In genomic region chr3:140050977-140051957, GRCh38 we compare ENCODE assay signal across 9 cellular contexts.
DNase-seq lines count a peak whose midpoint lies in the region; TF ChIP-seq lines count a peak whose summit lies in the region.
"Had no signal": no experiment of that assay in that cellular context is flagged by ENCODE, and none has a peak within 500 bp of the region (broad histone marks: within the 10 kb centered on the region; RNA-seq: fewer than 3 reads in every experiment).

No MANE protein-coding gene starts in this region.

- H3K4me1 Mint-ChIP-seq in H9: peaks cover 4 to 5% of the 10 kb centered on the region in 2 experiments; a peak in 1 of 4 replicates
- H3K4me1 Mint-ChIP-seq in activated T-helper 1 cell treated with anti-CD3 and anti-CD28 coated beads, Interleukin-12 subunit alpha, Interleukin-12 subunit beta, Interleukin-2, Interleukin-4 antibody, amounts not matched to agents 30 ng/mL and 10 ng/mL and 1 ng/mL, durations not matched to agents 14 hours and 24 hours and 36 hours (ENCODE audit: low read depth): no peaks in the 10 kb centered on the region
- no peaks in the 10 kb centered on the region for H3K4me1 Mint-ChIP-seq in activated T-cell treated with anti-CD3 and anti-CD28 coated beads, Interleukin-2, amount 50 U/mL, for 24 hours (ENCODE audit: low read depth)

- no peaks in the 10 kb centered on the region for H3K79me2 ChIP-seq in H9 (ENCODE audit: insufficient read depth, low read length)

- H4K20me1 ChIP-seq in H9 (ENCODE audit: control insufficient read depth, insufficient read depth, insufficient read length): no peaks in the 10 kb centered on the region

- no peak overlapping the region for H3K27ac ChIP-seq in H9 (ENCODE audit: insufficient read length, low read depth, low read length)

- H2BK15ac ChIP-seq in H9 (ENCODE audit: low read depth, low read length): no peak overlapping the region

- H3K9me3 ChIP-seq in H9 (ENCODE audit: control insufficient read depth, low read depth, low read length): no peaks in the 10 kb centered on the region

- DNase-seq in AG09309 (ENCODE audit: low read depth) (no peak), H9 (peak; percentile 40), RPMI7951 (ENCODE audit: low read depth) (peak; percentile 12), iPS DF 19.7 (ENCODE audit: low read depth, low spot score) (peak; percentile 2), NCI-H345 treated with DMSO at 0.1 percent for 48 hours (lab: John Stamatoyannopoulos, UW; ENCODE audit: unreplicated experiment) (no peak), 8988T (no peak)
- DNase-seq in activated T-helper 1 cell treated with anti-CD3 and anti-CD28 coated beads, Interleukin-12 subunit alpha, Interleukin-12 subunit beta, Interleukin-2, Interleukin-4 antibody, amounts not matched to agents 30 ng/mL and 10 ng/mL and 1 ng/mL, durations not matched to agents 14 hours and 24 hours and 36 hours (ENCODE audit: low spot score): no peak
- DNase-seq in activated T-cell treated with anti-CD3 and anti-CD28 coated beads, Interleukin-2, amount 50 U/mL, for 24 hours: no peak
- DNase-seq: activated CD8-positive, alpha-beta memory T cell treated with anti-CD3 and anti-CD28 coated beads, Interleukin-2, amount 50 U/mL, for 4 hours had no signal

- H3K56ac ChIP-seq in H9 (ENCODE audit: insufficient read length, low read depth, low read length): no peak overlapping the region

- no peaks in the 10 kb centered on the region for H3K23me2 ChIP-seq in H9 (ENCODE audit: insufficient read length, low read depth, low read length, poor library complexity, severe bottlenecking)

- no peak overlapping the region for H2BK5ac ChIP-seq in H9 (ENCODE audit: insufficient read length, low read length)

- no peak overlapping the region for H3K4ac ChIP-seq in H9 (ENCODE audit: low read depth, low read length)

- no peak overlapping the region for H4K5ac ChIP-seq in H9 (ENCODE audit: insufficient read length, low read depth, low read length)

- no peak overlapping the region for H3K18ac ChIP-seq in H9 (ENCODE audit: insufficient read length, low read depth, low read length)

- H3K4me2 ChIP-seq in H9 (ENCODE audit: insufficient read depth, insufficient read length, low read length): no peak overlapping the region

- no CpG with 5 or more reads among the region's 12 CpGs for WGBS in H9 (ENCODE audit: extremely low coverage, insufficient read length, low lambda C conversion rate)

- H3K9me3 Mint-ChIP-seq in H9: no peaks in the 10 kb centered on the region
- H3K9me3 Mint-ChIP-seq in activated T-helper 1 cell treated with anti-CD3 and anti-CD28 coated beads, Interleukin-12 subunit alpha, Interleukin-12 subunit beta, Interleukin-2, Interleukin-4 antibody, amounts not matched to agents 30 ng/mL and 10 ng/mL and 1 ng/mL, durations not matched to agents 14 hours and 24 hours and 36 hours: no peaks in the 10 kb centered on the region
- H3K9me3 Mint-ChIP-seq in activated T-cell treated with anti-CD3 and anti-CD28 coated beads, Interleukin-2, amount 50 U/mL, for 24 hours: no peaks in the 10 kb centered on the region

- no peak overlapping the region for H3K14ac ChIP-seq in H9 (ENCODE audit: insufficient read depth, low read length)

- H2BK20ac ChIP-seq in H9 (ENCODE audit: low read depth, low read length, poor library complexity, severe bottlenecking): no peak overlapping the region

- H3K4me3 Mint-ChIP-seq in H9: no peak overlapping the region
- no peak overlapping the region for H3K4me3 Mint-ChIP-seq in activated T-helper 1 cell treated with anti-CD3 and anti-CD28 coated beads, Interleukin-12 subunit alpha, Interleukin-12 subunit beta, Interleukin-2, Interleukin-4 antibody, amounts not matched to agents 30 ng/mL and 10 ng/mL and 1 ng/mL, durations not matched to agents 14 hours and 24 hours and 36 hours
- H3K4me3 Mint-ChIP-seq in activated T-cell treated with anti-CD3 and anti-CD28 coated beads, Interleukin-2, amount 50 U/mL, for 24 hours: no peak overlapping the region

- intact Hi-C loops in activated T-helper 1 cell treated with anti-CD3 and anti-CD28 coated beads, Interleukin-12 subunit alpha, Interleukin-12 subunit beta, Interleukin-2, Interleukin-4 antibody, amounts not matched to agents 30 ng/mL and 10 ng/mL and 1 ng/mL, durations not matched to agents 14 hours and 24 hours and 36 hours (cut with micrococcal nuclease): no loop called here

- TF ChIP-seq CTCF in AG09309 (IDR thresholded peaks at IDR 0.05; ENCODE audit: control insufficient read depth, insufficient read depth, low read depth, low read length, missing control alignments) (peak; percentile 27), H9 (conservative IDR thresholded peaks at IDR 0.05) (peak; percentile 56)

- H2AK5ac ChIP-seq in H9 (ENCODE audit: insufficient read length, low read length): no peak overlapping the region

- no peak overlapping the region for H4K8ac ChIP-seq in H9 (replicated peaks; ENCODE audit: insufficient read length, low read depth, low read length)

- no peak overlapping the region for H3K27ac Mint-ChIP-seq in H9
- H3K27ac Mint-ChIP-seq in activated T-helper 1 cell treated with anti-CD3 and anti-CD28 coated beads, Interleukin-12 subunit alpha, Interleukin-12 subunit beta, Interleukin-2, Interleukin-4 antibody, amounts not matched to agents 30 ng/mL and 10 ng/mL and 1 ng/mL, durations not matched to agents 14 hours and 24 hours and 36 hours: no peak overlapping the region
- H3K27ac Mint-ChIP-seq in activated T-cell treated with anti-CD3 and anti-CD28 coated beads, Interleukin-2, amount 50 U/mL, for 24 hours: no peak overlapping the region

- no peak overlapping the region for H3K9ac ChIP-seq in H9 (ENCODE audit: extremely low read depth, insufficient read length, low read length)

- H3K23ac ChIP-seq in H9 (ENCODE audit: insufficient read length, low read depth, low read length): no peak overlapping the region

- peaks cover 1% of the 10 kb centered on the region; the same call in 1 of the 2 replicates for H3K27me3 Mint-ChIP-seq in H9 (ENCODE audit: low read depth)
- H3K27me3 Mint-ChIP-seq in activated T-helper 1 cell treated with anti-CD3 and anti-CD28 coated beads, Interleukin-12 subunit alpha, Interleukin-12 subunit beta, Interleukin-2, Interleukin-4 antibody, amounts not matched to agents 30 ng/mL and 10 ng/mL and 1 ng/mL, durations not matched to agents 14 hours and 24 hours and 36 hours (ENCODE audit: insufficient read depth): no peaks in the 10 kb centered on the region
- peaks cover 8% of the 10 kb centered on the region for H3K27me3 Mint-ChIP-seq in activated T-cell treated with anti-CD3 and anti-CD28 coated beads, Interleukin-2, amount 50 U/mL, for 24 hours

- no peaks in the 10 kb centered on the region for H3K79me1 ChIP-seq in H9 (ENCODE audit: insufficient read depth, low read depth, low read length, poor library complexity, severe bottlenecking)

- H4K91ac ChIP-seq in H9 (ENCODE audit: insufficient read length, low read depth, low read length): no peak overlapping the region

- H2BK12ac ChIP-seq in H9 (ENCODE audit: insufficient read length, low read depth, low read length): no peak overlapping the region

- H3K4me1 ChIP-seq in H9 (ENCODE audit: insufficient read depth, low read length): no peaks in the 10 kb centered on the region

- H3K36me3 Mint-ChIP-seq in H9 (ENCODE audit: insufficient read depth in 1 of 3, low read depth in 3 of 3): no peaks in the 10 kb centered on the region
- no peaks in the 10 kb centered on the region for H3K36me3 Mint-ChIP-seq in activated T-helper 1 cell treated with anti-CD3 and anti-CD28 coated beads, Interleukin-12 subunit alpha, Interleukin-12 subunit beta, Interleukin-2, Interleukin-4 antibody, amounts not matched to agents 30 ng/mL and 10 ng/mL and 1 ng/mL, durations not matched to agents 14 hours and 24 hours and 36 hours (ENCODE audit: low read depth)
- no peaks in the 10 kb centered on the region for H3K36me3 Mint-ChIP-seq in activated T-cell treated with anti-CD3 and anti-CD28 coated beads, Interleukin-2, amount 50 U/mL, for 24 hours (ENCODE audit: low read depth)

- no peaks in the 10 kb centered on the region for H3K27me3 ChIP-seq in H9 (ENCODE audit: insufficient read depth, low read length)

- H2BK120ac ChIP-seq in H9 (ENCODE audit: low read depth, low read length, poor library complexity, severe bottlenecking): no peak overlapping the region

- no peak overlapping the region for H3K4me3 ChIP-seq in AG09309 (ENCODE audit: control insufficient read depth, low read depth, low read length)

- H2AFZ ChIP-seq in H9 (ENCODE audit: low read length): no peak overlapping the region

- no peak overlapping the region for H3T11ph ChIP-seq in H9 (ENCODE audit: low read length)

Comparison
In these comparisons a context has a peak if more than half of its experiments do, and no peak if none do; other contexts are left out.
1. DNase-seq: peak in H9 (single experiment), RPMI7951 (single experiment) and iPS DF 19.7 (single experiment); none in AG09309 (single experiment), NCI-H345 treated with DMSO at 0.1 percent for 48 hours (single experiment), activated T-helper 1 cell treated with anti-CD3 and anti-CD28 coated beads, Interleukin-12 subunit alpha, Interleukin-12 subunit beta, Interleukin-2, Interleukin-4 antibody, amounts not matched to agents 30 ng/mL and 10 ng/mL and 1 ng/mL, durations not matched to agents 14 hours and 24 hours and 36 hours (single experiment), 8988T (single experiment) and activated T-cell treated with anti-CD3 and anti-CD28 coated beads, Interleukin-2, amount 50 U/mL, for 24 hours (single experiment).